Comparison of ENCODE assay signal across 14 cellular contexts in the genomic region with DNA sequence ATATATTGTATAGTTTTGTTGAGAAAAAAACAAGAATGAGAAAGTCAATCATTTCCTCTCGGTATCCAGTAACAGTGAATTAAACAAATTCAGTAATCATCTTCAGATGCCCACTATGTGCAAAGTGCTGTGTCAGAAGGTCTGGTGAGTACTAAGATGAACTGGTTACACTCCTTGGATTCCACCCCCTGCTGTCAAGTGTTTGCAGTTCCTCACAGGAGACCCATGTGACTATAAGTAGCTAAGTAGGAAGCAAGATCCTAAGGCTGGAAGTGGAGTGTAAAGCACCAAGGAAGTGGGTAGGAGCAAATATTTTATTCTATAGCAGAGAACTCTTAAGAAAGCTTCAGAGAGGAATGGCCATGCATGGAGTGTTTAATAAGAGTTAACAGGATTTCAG.
A peak's percentile ranks its signal among the peaks of the same experiment; 100 is the strongest.
DNase-seq lines count a peak whose midpoint lies in the region; ATAC-seq and TF ChIP-seq lines count a peak whose summit lies in the region.
"Had no signal": no experiment of that assay in that cellular context is flagged by ENCODE, and none has a peak within 500 bp of the region (broad histone marks: within the 10 kb centered on the region; RNA-seq: fewer than 3 reads in every experiment).

No MANE protein-coding gene starts in this region.

- H3K4ac ChIP-seq in mesenchymal stem cell (ENCODE audit: low read depth in 1 of 2, low read length in 2 of 2): no peak overlapping the region

- H2BK15ac ChIP-seq in mesenchymal stem cell (ENCODE audit: low read depth, poor library complexity, severe bottlenecking): no peak overlapping the region

- no peak overlapping the region for H2BK5ac ChIP-seq in mesenchymal stem cell (ENCODE audit: low read depth, low read length, poor library complexity, severe bottlenecking)

- H3K79me1 ChIP-seq in mesenchymal stem cell (replicated peaks; ENCODE audit: low read length, poor library complexity, severe bottlenecking): peaks cover 21% of the 10 kb centered on the region

- DNase-seq in DMS79 (lab: John Stamatoyannopoulos, UW) (peak; percentile 13), MG63 (peak; percentile 14), choroid plexus epithelial cell (ENCODE audit: low read depth) (peak; percentile 84), mesenchymal stem cell (peak; percentile 54), dedifferentiated amniotic fluid mesenchymal stem cell (ENCODE audit: extremely low spot score) (no peak), T-helper 9 cell (no peak)
- DNase-seq: activated effector memory CD4-positive, alpha-beta T cell treated with anti-CD3 and anti-CD28 coated beads, Interleukin-2, amount 50 U/mL, for 16 hours; body of pancreas; CD4-positive, CD25-positive, alpha-beta regulatory T cell; stimulated activated CD4-positive, alpha-beta T cell treated with anti-CD3 and anti-CD28 coated beads, Interleukin-4, amount 100 ng/mL, for 4 hours; stimulated activated naive CD8-positive, alpha-beta T cell treated with anti-CD3 and anti-CD28 coated beads, Interleukin-15, Interleukin-2, amounts not matched to agents 100 U/mL and 50 U/mL, for 24 hours; T-helper 1 cell had no signal

- no peak overlapping the region for H3K18ac ChIP-seq in mesenchymal stem cell (ENCODE audit: low read depth in 1 of 2, low read length in 2 of 2)

- H3K4me1 ChIP-seq in mesenchymal stem cell (ENCODE audit: control insufficient read depth, insufficient read depth, low read depth, low read length): peaks cover 1% of the 10 kb centered on the region
- H3K4me1 ChIP-seq: body of pancreas had no signal

- H3K9me3 ChIP-seq in MG63 (no peaks in the 10 kb centered on the region), mesenchymal stem cell (ENCODE audit: control insufficient read depth, low read length) (no peaks in the 10 kb centered on the region)
- H3K9me3 ChIP-seq: body of pancreas had no signal

- no CpG with 5 or more reads among the region's 1 CpG for WGBS in mesenchymal stem cell

- no peak overlapping the region for H3K4me2 ChIP-seq in mesenchymal stem cell (ENCODE audit: low read length, poor library complexity, severe bottlenecking)

- H3K36me3 ChIP-seq in MG63 (no peaks in the 10 kb centered on the region), mesenchymal stem cell (ENCODE audit: control insufficient read depth in 1 of 2, insufficient read depth in 2 of 2, low read depth in 1 of 2, low read length in 2 of 2) (peaks cover 0 to 2% of the 10 kb centered on the region in 2 experiments)

- H3K27me3 ChIP-seq in MG63 (no peaks in the 10 kb centered on the region), mesenchymal stem cell (ENCODE audit: control insufficient read depth in 1 of 2, insufficient read depth in 1 of 2, low read length in 2 of 2) (no peaks in the 10 kb centered on the region)
- H3K27me3 ChIP-seq: body of pancreas had no signal

- H2AFZ ChIP-seq in mesenchymal stem cell (ENCODE audit: low read depth, low read length): no peak overlapping the region

- H3K9ac ChIP-seq in mesenchymal stem cell (ENCODE audit: low read length): no peak overlapping the region

- no peak overlapping the region for H3K14ac ChIP-seq in mesenchymal stem cell (ENCODE audit: low read length in 2 of 2)

- H2BK12ac ChIP-seq in mesenchymal stem cell (ENCODE audit: low read length in 2 of 2): no peak overlapping the region

- H3K4me3 ChIP-seq in MG63: no peak overlapping the region
- no peak overlapping the region for H3K4me3 ChIP-seq in choroid plexus epithelial cell (ENCODE audit: low read depth, low read length)
- H3K4me3 ChIP-seq in mesenchymal stem cell (ENCODE audit: insufficient read depth in 1 of 2, low read depth in 1 of 2, low read length in 2 of 2): no peak overlapping the region
- H3K4me3 ChIP-seq: body of pancreas had no signal

- H3K23ac ChIP-seq in mesenchymal stem cell (ENCODE audit: low read length in 2 of 2): no peak overlapping the region

- no peak for ATAC-seq in HG02763 (IDR thresholded peaks at IDR 0.05; ENCODE audit: unreplicated experiment)
- ATAC-seq in GM18502 (IDR thresholded peaks at IDR 0.05; ENCODE audit: poor library complexity, unreplicated experiment): no peak
- ATAC-seq: body of pancreas; stimulated activated naive CD8-positive, alpha-beta T cell treated with anti-CD3 and anti-CD28 coated beads, Interleukin-15, Interleukin-2, amounts not matched to agents 100 U/mL and 50 U/mL, for 24 hours had no signal

- TF ChIP-seq CTCF in choroid plexus epithelial cell (conservative IDR thresholded peaks at IDR 0.05; ENCODE audit: low read depth, low read length): peak; percentile 40

- H2BK120ac ChIP-seq in mesenchymal stem cell (ENCODE audit: low read depth, low read length): no peak overlapping the region

- H4K91ac ChIP-seq in mesenchymal stem cell (ENCODE audit: low read length): no peak overlapping the region

- H2AK5ac ChIP-seq in mesenchymal stem cell (ENCODE audit: low read length, severe bottlenecking): no peak overlapping the region

- H4K8ac ChIP-seq in mesenchymal stem cell (ENCODE audit: low read length): no peak overlapping the region

- no peak overlapping the region for H3K27ac ChIP-seq in mesenchymal stem cell (ENCODE audit: low read length, poor library complexity, severe bottlenecking)
- H3K27ac ChIP-seq: body of pancreas had no signal

Comparison
In these comparisons a context has a peak if more than half of its experiments do, and no peak if none do; other contexts are left out.
1. DNase-seq: peak in DMS79 (single experiment), MG63 (single experiment), choroid plexus epithelial cell (single experiment) and mesenchymal stem cell (single experiment); none in dedifferentiated amniotic fluid mesenchymal stem cell (single experiment) and T-helper 9 cell (single experiment).